In genomic region chr3:149828390-149828789, GRCh38 we compare ENCODE assay signal across 19 cellular contexts. TPM values are rescaled to one million over a fixed set of nuclear protein-coding genes. Genes with fewer than 3 reads are reported as not detected.
DNase-seq lines count a peak whose midpoint lies in the region; TF ChIP-seq lines count a peak whose summit lies in the region.
"Had no signal": no experiment of that assay in that cellular context is flagged by ENCODE, and none has a peak within 500 bp of the region (broad histone marks: within the 10 kb centered on the region; RNA-seq: fewer than 3 reads in every experiment).

No MANE protein-coding gene starts in this region.

- H2AFZ ChIP-seq in H9 (ENCODE audit: low read length) (no peak overlapping the region), PC-9 (no peak overlapping the region)

- peaks cover 3% of the 10 kb centered on the region; the same call in 1 of the 2 replicates for H3K4me1 ChIP-seq in H9 (ENCODE audit: insufficient read depth, low read length)
- no peaks in the 10 kb centered on the region for H3K4me1 ChIP-seq in PC-9 (replicated peaks; ENCODE audit: insufficient read depth)

- H2AK5ac ChIP-seq in H9 (ENCODE audit: insufficient read length, low read length) = no peak overlapping the region

- H4K20me1 ChIP-seq in H9 (ENCODE audit: control insufficient read depth, insufficient read depth, insufficient read length) = no peaks in the 10 kb centered on the region
- no peaks in the 10 kb centered on the region; the same call in 1 of the 2 replicates for H4K20me1 ChIP-seq in PC-9 (ENCODE audit: insufficient read depth)

- H3K9ac ChIP-seq in H9 (ENCODE audit: extremely low read depth, insufficient read length, low read length) = no peak overlapping the region

- H2BK5ac ChIP-seq in H9 (ENCODE audit: insufficient read length, low read length) = no peak overlapping the region

- no peak overlapping the region for H2BK120ac ChIP-seq in H9 (ENCODE audit: low read depth, low read length, poor library complexity, severe bottlenecking)

- no peak overlapping the region for H3K56ac ChIP-seq in H9 (ENCODE audit: insufficient read length, low read depth, low read length)

- H3K9me2 ChIP-seq in PC-9 (ENCODE audit: insufficient read depth) = no peaks in the 10 kb centered on the region

- H4K5ac ChIP-seq in H9 (ENCODE audit: insufficient read length, low read depth, low read length) = no peak overlapping the region

- H3K4me2 ChIP-seq in H9 (ENCODE audit: insufficient read depth, insufficient read length, low read length) = no peak overlapping the region
- no peak overlapping the region for H3K4me2 ChIP-seq in PC-9

- H3K23ac ChIP-seq in H9 (ENCODE audit: insufficient read length, low read depth, low read length) = no peak overlapping the region

- H3K79me2 ChIP-seq in H9 (ENCODE audit: insufficient read depth, low read length) (peaks cover 8% of the 10 kb centered on the region; the same call in 1 of the 2 replicates), PC-9 (ENCODE audit: low read depth) (peaks cover 89% of the 10 kb centered on the region)

- no peak overlapping the region for H3K14ac ChIP-seq in H9 (ENCODE audit: insufficient read depth, low read length)

- peaks cover 13 to 16% of the 10 kb centered on the region in 2 experiments for H3K4me1 Mint-ChIP-seq in H9

- no peak overlapping the region for H3K18ac ChIP-seq in H9 (ENCODE audit: insufficient read length, low read depth, low read length)

- H3K4ac ChIP-seq in H9 (ENCODE audit: low read depth, low read length) = no peak overlapping the region

- no peak overlapping the region for H2BK12ac ChIP-seq in H9 (ENCODE audit: insufficient read length, low read depth, low read length)

- BruUV-seq in PC-9 (replicated peaks; lab: Mats Ljungman, UMichigan) = no TSS peak

- H3K27ac ChIP-seq in temporal lobe (ENCODE audit: low read depth, low read length) (peak overlapping the region; percentile 72), H9 (ENCODE audit: insufficient read length, low read depth, low read length) (no peak overlapping the region), PC-9 (no peak overlapping the region)

- intact Hi-C loops in PC-9 (cut with micrococcal nuclease; ENCODE audit: unreplicated experiment) = no loop called here

- peaks cover 38% of the 10 kb centered on the region in 2 experiments for H3K9me3 Mint-ChIP-seq in H9

- H3K36me3 Mint-ChIP-seq in H9 (ENCODE audit: insufficient read depth in 1 of 3, low read depth in 3 of 3) = peaks cover 35 to 46% (median 39%) of the 10 kb centered on the region in 3 experiments

- peaks cover 4% of the 10 kb centered on the region for H3K79me1 ChIP-seq in H9 (ENCODE audit: insufficient read depth, low read depth, low read length, poor library complexity, severe bottlenecking)

- no peaks in the 10 kb centered on the region for H3K23me2 ChIP-seq in H9 (ENCODE audit: insufficient read length, low read depth, low read length, poor library complexity, severe bottlenecking)

- no peak overlapping the region for H3T11ph ChIP-seq in H9 (ENCODE audit: low read length)

- WGBS in H9 (ENCODE audit: extremely low coverage, insufficient read length, low lambda C conversion rate) = no CpG with 5 or more reads among the region's 1 CpG

- H3K36me3 ChIP-seq in PC-9 (ENCODE audit: low read depth) = 0 out of 2 replicates have a peak, but pooled peaks cover 16% of the 10 kb centered on the region

- CTCF ChIA-PET in PC-9 (lab: Charles Lee) = no interaction called here

- no peak overlapping the region for H4K91ac ChIP-seq in H9 (ENCODE audit: insufficient read length, low read depth, low read length)

- no peak overlapping the region for H2BK20ac ChIP-seq in H9 (ENCODE audit: low read depth, low read length, poor library complexity, severe bottlenecking)

- no peak overlapping the region for H3K4me3 Mint-ChIP-seq in H9
- H3K4me3 Mint-ChIP-seq: B cell; CD4-positive, alpha-beta T cell; HFFc6 had no signal

- no peak overlapping the region for H3K4me3 ChIP-seq in PC-9

- POLR2A ChIA-PET in PC-9 (lab: Charles Lee; ENCODE audit: unreplicated experiment) = no interaction called here

- no peak overlapping the region for H2BK15ac ChIP-seq in H9 (ENCODE audit: low read depth, low read length)

- H3K9me3 ChIP-seq in H9 (ENCODE audit: control insufficient read depth, low read depth, low read length) (peaks cover 19% of the 10 kb centered on the region), PC-9 (ENCODE audit: insufficient read depth, low read depth) (peaks cover 34% of the 10 kb centered on the region)

- TF ChIP-seq CTCF in H9 (conservative IDR thresholded peaks at IDR 0.05) = no peak
- TF ChIP-seq CTCF in PC-9 (conservative IDR thresholded peaks at IDR 0.05) = no peak

- H3K27ac Mint-ChIP-seq in H9 = no peak overlapping the region
- H3K27ac Mint-ChIP-seq: B cell; CD4-positive, alpha-beta T cell; HFFc6 had no signal

- no peaks in the 10 kb centered on the region for H3F3A ChIP-seq in PC-9 (ENCODE audit: insufficient read depth, low read depth)

- H3K27me3 ChIP-seq in H9 (ENCODE audit: insufficient read depth, low read length) = no peaks in the 10 kb centered on the region
- no peaks in the 10 kb centered on the region for H3K27me3 ChIP-seq in PC-9 (ENCODE audit: insufficient read depth, low read depth)

- DNase-seq in Ammon's horn (ENCODE audit: low spot score) = peak; percentile 30
- DNase-seq in foreskin melanocyte = peak; percentile 31
- peak; percentile 34 for DNase-seq in midbrain (lab: John Stamatoyannopoulos, UW)
- no peak for DNase-seq in H9
- no peak for DNase-seq in Kasumi-1 (lab: John Stamatoyannopoulos, UW)
- DNase-seq in PC-9 = no peak
- DNase-seq: 8988T; ACHN; C1 segment of cervical spinal cord; Calu3; CD4-positive, alpha-beta T cell; DMS79; HCEC 1CT; HFFc6 had no signal

- no peaks in the 10 kb centered on the region; the same call in 1 of the 2 replicates for H3K27me3 Mint-ChIP-seq in H9 (ENCODE audit: low read depth)
- H3K27me3 Mint-ChIP-seq: B cell; CD4-positive, alpha-beta T cell had no signal

- no peak overlapping the region for H4K8ac ChIP-seq in H9 (replicated peaks; ENCODE audit: insufficient read length, low read depth, low read length)

RNA-seq across cellular contexts. Expression of gene RNF13, which starts 15.4 kb away (rescaled TPM):
- total RNA-seq in temporal lobe (59.7 TPM), H9 (2021) (23.4 and 23.7 TPM in 2 replicates), PC-9 (2021) (40.1 and 65.0 TPM in 2 replicates)

RNA-seq across cellular contexts. Expression of gene ANKUB1, which starts 36.0 kb away (rescaled TPM):
- 0.25 TPM for total RNA-seq in temporal lobe
- total RNA-seq in H9 (2021) = not detected in 2 replicates
- total RNA-seq in PC-9 (2021) = not detected in 2 replicates
- total RNA-seq: B cell; Calu3; CD4-positive, alpha-beta T cell; G401; H1; HepG2; HFFc6 had no signal

Comparison
In these comparisons a context has a peak if more than half of its experiments do, and no peak if none do; other contexts are left out.
1. DNase-seq: peak in Ammon's horn (single experiment), foreskin melanocyte (single experiment) and midbrain (single experiment); none in H9 (single experiment), Kasumi-1 (0 of 2) and PC-9 (0 of 2).